ENCODE assay signal across 12 cellular contexts in genomic region chr15:33200903-33201302, GRCh38. TPM values are rescaled to one million over a fixed set of nuclear protein-coding genes. Genes with fewer than 3 reads are reported as not detected.
DNase-seq lines count a peak whose midpoint lies in the region; ATAC-seq and TF ChIP-seq lines count a peak whose summit lies in the region.
"Had no signal": no experiment of that assay in that cellular context is flagged by ENCODE, and none has a peak within 500 bp of the region (broad histone marks: within the 10 kb centered on the region; RNA-seq: fewer than 3 reads in every experiment).

No MANE protein-coding gene starts in this region.

- H3K4me1 Mint-ChIP-seq in activated naive CD4-positive, alpha-beta T cell treated with anti-CD3 and anti-CD28 coated beads, Interleukin-2, amount 50 U/mL, for 24 hours = peaks cover 35% of the 10 kb centered on the region
- peaks cover 48% of the 10 kb centered on the region for H3K4me1 Mint-ChIP-seq in endodermal cell
- peaks cover 30% of the 10 kb centered on the region for H3K4me1 Mint-ChIP-seq in activated CD8-positive, alpha-beta memory T cell treated with anti-CD3 and anti-CD28 coated beads, Interleukin-2, amount 10 ng/mL, durations not matched to agents 7 days and 5 days

- no peaks in the 10 kb centered on the region for H3K9me3 ChIP-seq in endodermal cell (ENCODE audit: control insufficient read depth, low read length)
- H3K9me3 ChIP-seq: transverse colon had no signal

- 89 to 91% methylated on average over 6 to 7 of the region's 7 CpGs for WGBS in endodermal cell (ENCODE audit: insufficient coverage in 1 of 2, insufficient read length in 1 of 2), 2 experiments

- no peaks in the 10 kb centered on the region for H3K36me3 ChIP-seq in endodermal cell (ENCODE audit: control insufficient read depth, insufficient read depth, low read length)
- H3K36me3 ChIP-seq: transverse colon had no signal

- H3K9me3 Mint-ChIP-seq in activated naive CD4-positive, alpha-beta T cell treated with anti-CD3 and anti-CD28 coated beads, Interleukin-2, amount 50 U/mL, for 24 hours = no peaks in the 10 kb centered on the region
- H3K9me3 Mint-ChIP-seq in endodermal cell = no peaks in the 10 kb centered on the region
- no peaks in the 10 kb centered on the region for H3K9me3 Mint-ChIP-seq in activated CD8-positive, alpha-beta memory T cell treated with anti-CD3 and anti-CD28 coated beads, Interleukin-2, amount 10 ng/mL, durations not matched to agents 7 days and 5 days (ENCODE audit: low read depth)

- peak overlapping the region; percentile 44 for H3K9ac ChIP-seq in endodermal cell (ENCODE audit: extremely low read depth, low read length, poor library complexity, severe bottlenecking)

- no peak for DNase-seq in activated naive CD4-positive, alpha-beta T cell treated with Interleukin-2 at 50 U/mL for 16 hours
- DNase-seq in NCI-H82 (lab: John Stamatoyannopoulos, UW) = peak; percentile 84
- DNase-seq in endodermal cell = no peak
- DNase-seq in retina = peak; percentile 23
- DNase-seq in activated CD8-positive, alpha-beta memory T cell treated with anti-CD3 and anti-CD28 coated beads, Interleukin-2, amount 10 ng/mL, durations not matched to agents 7 days and 5 days = no peak
- DNase-seq in NCI-H345 treated with DMSO at 0.1 percent for 48 hours (lab: John Stamatoyannopoulos, UW; ENCODE audit: unreplicated experiment) = no peak
- DNase-seq in MV-4-11 (lab: John Stamatoyannopoulos, UW) = no peak
- DNase-seq: DMS79, KBM-7, NCI-H2029, transverse colon had no signal

- H3K27me3 Mint-ChIP-seq in activated naive CD4-positive, alpha-beta T cell treated with anti-CD3 and anti-CD28 coated beads, Interleukin-2, amount 50 U/mL, for 24 hours = no peaks in the 10 kb centered on the region
- peaks cover 7% of the 10 kb centered on the region for H3K27me3 Mint-ChIP-seq in endodermal cell (ENCODE audit: insufficient read depth)
- H3K27me3 Mint-ChIP-seq in activated CD8-positive, alpha-beta memory T cell treated with anti-CD3 and anti-CD28 coated beads, Interleukin-2, amount 10 ng/mL, durations not matched to agents 7 days and 5 days = peaks cover 30% of the 10 kb centered on the region

- ATAC-seq in activated CD8-positive, alpha-beta memory T cell treated with anti-CD3 and anti-CD28 coated beads, Interleukin-2, amount 10 ng/mL, durations not matched to agents 7 days and 5 days = no peak

- peak overlapping the region; percentile 66 for H3K4me3 Mint-ChIP-seq in activated naive CD4-positive, alpha-beta T cell treated with anti-CD3 and anti-CD28 coated beads, Interleukin-2, amount 50 U/mL, for 24 hours
- peak overlapping the region; percentile 8 for H3K4me3 Mint-ChIP-seq in endodermal cell
- H3K4me3 Mint-ChIP-seq in activated CD8-positive, alpha-beta memory T cell treated with anti-CD3 and anti-CD28 coated beads, Interleukin-2, amount 10 ng/mL, durations not matched to agents 7 days and 5 days = no peak overlapping the region

- no peak overlapping the region for H3K27ac ChIP-seq in endodermal cell (ENCODE audit: low read depth, low read length)
- H3K27ac ChIP-seq: transverse colon had no signal

- H3K27me3 ChIP-seq in endodermal cell (ENCODE audit: control insufficient read depth, insufficient read depth, low read length, poor library complexity, severe bottlenecking) = no peaks in the 10 kb centered on the region
- H3K27me3 ChIP-seq: transverse colon had no signal

- peak overlapping the region; percentile 49 for H3K27ac Mint-ChIP-seq in activated naive CD4-positive, alpha-beta T cell treated with anti-CD3 and anti-CD28 coated beads, Interleukin-2, amount 50 U/mL, for 24 hours
- peak overlapping the region; percentile 62 for H3K27ac Mint-ChIP-seq in endodermal cell
- H3K27ac Mint-ChIP-seq in activated CD8-positive, alpha-beta memory T cell treated with anti-CD3 and anti-CD28 coated beads, Interleukin-2, amount 10 ng/mL, durations not matched to agents 7 days and 5 days = no peak overlapping the region

- CTCF ChIA-PET in activated CD8-positive, alpha-beta memory T cell treated with anti-CD3 and anti-CD28 coated beads, Interleukin-2, amount 10 ng/mL, durations not matched to agents 7 days and 5 days (lab: Charles Lee) = no interaction called here

- H3K36me3 Mint-ChIP-seq in activated naive CD4-positive, alpha-beta T cell treated with anti-CD3 and anti-CD28 coated beads, Interleukin-2, amount 50 U/mL, for 24 hours = no peaks in the 10 kb centered on the region
- no peaks in the 10 kb centered on the region for H3K36me3 Mint-ChIP-seq in endodermal cell (ENCODE audit: low read depth)
- no peaks in the 10 kb centered on the region for H3K36me3 Mint-ChIP-seq in activated CD8-positive, alpha-beta memory T cell treated with anti-CD3 and anti-CD28 coated beads, Interleukin-2, amount 10 ng/mL, durations not matched to agents 7 days and 5 days

- TF ChIP-seq CTCF in endodermal cell (conservative IDR thresholded peaks at IDR 0.05) = no peak

- peak overlapping the region; percentile 31 for H3K4me3 ChIP-seq in endodermal cell (ENCODE audit: low read length)

- H3K4me1 ChIP-seq in endodermal cell (ENCODE audit: control insufficient read depth, insufficient read depth, low read length) = peaks cover 18% of the 10 kb centered on the region

RNA-seq across cellular contexts. Expression of gene FMN1, which starts 6.4 kb away (rescaled TPM):
- total RNA-seq in endodermal cell = 1 to 10 TPM in 1 of 2 donors, under 1 TPM in 1; 0.60 to 1.1 TPM
- 3.8 TPM for polyA plus RNA-seq in endodermal cell (2013, experiment 1 of 2)
- polyA plus RNA-seq in endodermal cell (2013, experiment 2 of 2) = 1.4 TPM
- total RNA-seq in activated CD8-positive, alpha-beta memory T cell treated with anti-CD3 and anti-CD28 coated beads, Interleukin-2, amount 10 ng/mL, durations not matched to agents 7 days and 5 days = not detected

Comparison
In these comparisons a context has a peak if more than half of its experiments do, and no peak if none do; other contexts are left out.
1. DNase-seq: peak in NCI-H82 (single experiment) and retina (single experiment); none in activated naive CD4-positive, alpha-beta T cell treated with Interleukin-2 at 50 U/mL for 16 hours (single experiment), endodermal cell (single experiment), activated CD8-positive, alpha-beta memory T cell treated with anti-CD3 and anti-CD28 coated beads, Interleukin-2, amount 10 ng/mL, durations not matched to agents 7 days and 5 days (single experiment), NCI-H345 treated with DMSO at 0.1 percent for 48 hours (single experiment) and MV-4-11 (single experiment).